8 cellular contexts compared by ENCODE assay signal in the genomic region with DNA sequence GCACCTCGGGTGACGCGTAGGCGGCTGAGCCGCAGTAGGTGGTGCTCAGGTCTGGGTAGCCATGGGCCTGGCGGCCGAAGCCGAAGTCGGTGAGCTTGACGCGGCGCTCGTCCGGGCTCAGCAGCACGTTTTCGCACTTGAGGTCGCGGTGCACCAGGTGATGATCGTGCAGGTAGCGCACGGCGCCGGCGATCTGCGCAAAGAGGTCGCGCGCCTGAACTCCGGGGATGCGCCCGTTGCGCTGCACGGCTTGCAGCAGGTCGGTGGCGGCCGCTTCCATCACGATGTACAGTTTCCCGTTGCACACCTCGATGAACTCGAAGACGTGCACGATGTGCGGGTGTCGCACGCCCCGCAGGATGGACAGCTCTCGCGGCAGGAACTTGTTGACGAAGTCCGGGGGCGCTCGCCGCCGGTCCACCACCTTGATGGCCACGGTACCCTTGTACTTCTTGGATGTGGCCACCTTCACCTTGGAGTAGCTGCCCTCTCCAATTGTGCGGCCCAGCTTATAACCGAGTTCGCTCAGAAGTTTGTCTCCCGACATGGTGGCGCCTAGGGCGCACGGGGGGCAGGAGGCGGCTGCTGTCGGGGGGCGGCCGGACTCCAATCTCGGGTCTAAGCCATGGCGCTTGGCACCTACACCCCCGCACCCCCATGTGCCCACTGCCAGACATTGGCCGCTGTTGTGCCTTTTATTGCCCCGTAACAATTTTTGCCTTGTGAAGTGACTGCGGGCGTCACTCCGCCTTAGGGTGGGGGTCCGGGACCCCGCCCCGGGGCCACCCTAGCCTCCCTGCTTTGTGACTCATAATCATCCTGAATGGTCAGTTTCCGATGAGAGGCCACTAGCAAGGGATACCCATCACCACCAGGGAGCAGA. TPM values are rescaled to one million over a fixed set of nuclear protein-coding genes. Genes with fewer than 3 reads are reported as not detected.
A peak's percentile ranks its signal among the peaks of the same experiment; 100 is the strongest.
DNase-seq lines count a peak whose midpoint lies in the region; ATAC-seq, FAIRE-seq and TF ChIP-seq lines count a peak whose summit lies in the region.

A gene (minus strand): TSS at position 668 of the 883 bp plus-strand sequence. CDS start 121 bp downstream, at position 547.

- H3K4me3 Mint-ChIP-seq in activated T-cell treated with anti-CD3 and anti-CD28 coated beads, Interleukin-2, amount 50 U/mL, for 24 hours = peak within 1 kb of the TSS; percentile 95
- peak within 1 kb of the TSS; percentile 96 for H3K4me3 Mint-ChIP-seq in type B pancreatic cell

- H3K36me3 Mint-ChIP-seq in activated T-cell treated with anti-CD3 and anti-CD28 coated beads, Interleukin-2, amount 50 U/mL, for 24 hours (ENCODE audit: low read depth) = peaks cover 49% of the 10 kb centered on the region
- H3K36me3 Mint-ChIP-seq in type B pancreatic cell = peaks cover 7% of the 10 kb centered on the region

- no peaks in the 10 kb centered on the region; the same call in none of the 2 replicates for H3K9me3 ChIP-seq in K562 (replicated peaks; ENCODE audit: control insufficient read depth, insufficient read depth, low read depth, low read length)
- H3K9me3 ChIP-seq in liver (ENCODE audit: control insufficient read depth in 4 of 4, low read length in 3 of 4) = no peaks in the 10 kb centered on the region

- DNase-seq in activated T-cell treated with anti-CD3 and anti-CD28 coated beads, Interleukin-2, amount 50 U/mL, for 24 hours = no peak
- no peak for DNase-seq in activated T-cell treated with anti-CD3 and anti-CD28 coated beads, Interleukin-2, amount 50 U/mL, for 1 hour
- DNase-seq in K562 (ENCODE audit: extremely low read depth in 1 of 4, low spot score in 3 of 4) (no peak), type B pancreatic cell (ENCODE audit: extremely low spot score, unreplicated experiment) (no peak)

- peak within 1 kb of the TSS; percentile 95 for H2AFZ ChIP-seq in K562 (ENCODE audit: low read depth, low read length)

- TF ChIP-seq CTCF in K562 (IDR thresholded peaks at IDR 0.05 in 2 of 3, conservative IDR thresholded peaks at IDR 0.05 in 1 of 3; ENCODE audit: insufficient read depth in 2 of 3, low read depth in 1 of 3, low read length in 3 of 3) = peak in 1 of 3 experiments; percentile 12; a peak in 1 of 6 replicates
- no peak for TF ChIP-seq CTCF in liver (IDR thresholded peaks at IDR 0.05; ENCODE audit: low read depth, low read length, missing input control)
- no peak for TF ChIP-seq CTCF in type B pancreatic cell (conservative IDR thresholded peaks at IDR 0.05)

- H3K4me1 Mint-ChIP-seq in activated T-cell treated with anti-CD3 and anti-CD28 coated beads, Interleukin-2, amount 50 U/mL, for 24 hours (ENCODE audit: low read depth) = peaks cover 32% of the 10 kb centered on the region
- peaks cover 7% of the 10 kb centered on the region for H3K4me1 Mint-ChIP-seq in type B pancreatic cell (ENCODE audit: unreplicated experiment)

- no peaks in the 10 kb centered on the region for H3K9me1 ChIP-seq in K562 (ENCODE audit: control insufficient read depth, insufficient read depth, low read length)

- H3K27ac ChIP-seq in K562 (ENCODE audit: extremely low read depth, low read depth, low read length) = peak within 1 kb of the TSS; percentile 86
- peak within 1 kb of the TSS; percentile 81 to 84 for H3K27ac ChIP-seq in liver (ENCODE audit: low read depth in 1 of 2, low read length in 2 of 2)

- H3K27me3 ChIP-seq in K562 (ENCODE audit: control insufficient read depth in 2 of 2, insufficient read depth in 2 of 2, low read length in 2 of 2) = no peaks in the 10 kb centered on the region
- H3K27me3 ChIP-seq in liver (ENCODE audit: control insufficient read depth in 4 of 4, insufficient read depth in 4 of 4, low read length in 3 of 4) = no peaks in the 10 kb centered on the region

- H3K36me3 ChIP-seq in K562 (ENCODE audit: control insufficient read depth, insufficient read depth, low read length) (peaks cover 17% of the 10 kb centered on the region), liver (ENCODE audit: control insufficient read depth in 4 of 4, insufficient read depth in 3 of 4, low read depth in 1 of 4, low read length in 3 of 4) (no peaks in the 10 kb centered on the region)

- H3K27ac Mint-ChIP-seq in activated T-cell treated with anti-CD3 and anti-CD28 coated beads, Interleukin-2, amount 50 U/mL, for 24 hours = peak within 1 kb of the TSS; percentile 97
- H3K27ac Mint-ChIP-seq in type B pancreatic cell = peak within 1 kb of the TSS; percentile 92

- peaks cover 4 to 31% of the 10 kb centered on the region in 2 experiments; a peak in 4 of 5 replicates for H3K4me1 ChIP-seq in K562 (replicated peaks in 1 of 2; ENCODE audit: control insufficient read depth in 2 of 2, insufficient read depth in 2 of 2, low read length in 2 of 2)
- H3K4me1 ChIP-seq in liver (ENCODE audit: control insufficient read depth in 4 of 4, insufficient read depth in 4 of 4, low read length in 3 of 4) = peaks cover 6 to 17% (median 11%) of the 10 kb centered on the region in 4 donors

- ATAC-seq in K562 = peak; percentile 37
- ATAC-seq in GM21526 (IDR thresholded peaks at IDR 0.05; ENCODE audit: low FRiP score, unreplicated experiment) = no peak
- ATAC-seq in GM18861 (IDR thresholded peaks at IDR 0.05; ENCODE audit: unreplicated experiment) = no peak
- no peak for ATAC-seq in HG03280 (IDR thresholded peaks at IDR 0.05; ENCODE audit: unreplicated experiment)

- CTCF ChIA-PET in K562 (lab: Yijun Ruan, JAX; ENCODE audit: low intra/inter-chr PET ratio) = no interaction called here

- intact Hi-C loops in K562 (cut with micrococcal nuclease) = no loop called here

- no peak for TF ChIP-seq EP300 in K562 (IDR thresholded peaks at IDR 0.05; ENCODE audit: low read length)

- peak within 1 kb of the TSS; percentile 90 for H3K4me3 ChIP-seq in K562
- H3K4me3 ChIP-seq in liver (ENCODE audit: low read depth in 1 of 3, low read length in 3 of 3) = peak within 1 kb of the TSS; percentile 56 to 98 (median 92)

- no peaks in the 10 kb centered on the region for H3K27me3 Mint-ChIP-seq in activated T-cell treated with anti-CD3 and anti-CD28 coated beads, Interleukin-2, amount 50 U/mL, for 24 hours
- no peaks in the 10 kb centered on the region for H3K27me3 Mint-ChIP-seq in type B pancreatic cell

- 92% methylated on average over 16 of the region's 78 CpGs for WGBS in K562 (ENCODE audit: insufficient coverage, low coverage, missing lambda C conversion rate)
- WGBS in liver = 79% methylated on average over 78 of the region's 78 CpGs

- no TSS peak for BruUV-seq in K562 (replicated peaks; lab: Mats Ljungman, UMichigan)

- H4K20me1 ChIP-seq in K562 (replicated peaks; ENCODE audit: control insufficient read depth, insufficient read depth, low read length) = peaks cover 3% of the 10 kb centered on the region; the same call in 1 of the 2 replicates

- H3K79me2 ChIP-seq in K562 (ENCODE audit: control insufficient read depth, insufficient read depth, low read length) = peaks cover 44% of the 10 kb centered on the region

- peak within 1 kb of the TSS; percentile 97 for H3K4me2 ChIP-seq in K562 (ENCODE audit: insufficient read depth, low read length)

- no peak for FAIRE-seq in K562 (lab: Jason Lieb, UNC)

- POLR2A ChIA-PET in K562 (lab: Yijun Ruan, JAX) = interaction anchor here (0.7 to 1.5 kb wide), 4 partner anchors 10 to 365 kb away, joined by 3 to 8 read pairs (median 6); no protein-coding TSS in a partner anchor

- TF ChIP-seq RAD21 in K562 (CRISPR knock-in tag; conservative IDR thresholded peaks at IDR 0.05 in 1 of 2, IDR thresholded peaks at IDR 0.05 in 1 of 2) = no peak
- no peak for TF ChIP-seq RAD21 in liver (IDR thresholded peaks at IDR 0.05)

- H3K9ac ChIP-seq in K562 (ENCODE audit: insufficient read depth in 1 of 2, low read depth in 2 of 2, low read length in 2 of 2) (peak within 1 kb of the TSS; percentile 84 to 88), liver (ENCODE audit: low read depth in 1 of 2, low read length in 2 of 2) (peak within 1 kb of the TSS; percentile 78 to 91)

- in situ Hi-C loops in K562 (cut with MboI) = no loop called here

- no peak for TF ChIP-seq POLR2A in K562 (conservative IDR thresholded peaks at IDR 0.05)

- H3K9me3 Mint-ChIP-seq in activated T-cell treated with anti-CD3 and anti-CD28 coated beads, Interleukin-2, amount 50 U/mL, for 24 hours = no peaks in the 10 kb centered on the region
- no peaks in the 10 kb centered on the region for H3K9me3 Mint-ChIP-seq in type B pancreatic cell

TF ChIP-seq in K562, 482 proteins besides CTCF, POLR2A, EP300 and RAD21 (continues in another document):
- TF ChIP-seq ZBTB7A (IDR thresholded peaks at IDR 0.05; ENCODE audit: borderline replicate concordance, control insufficient read depth, low read depth, low read length) = peak; percentile 97
- TF ChIP-seq RCOR1 (IDR thresholded peaks at IDR 0.05; ENCODE audit: borderline replicate concordance in 1 of 2, low read depth in 2 of 2, low read length in 2 of 2) = no peak
- 0 out of 2 replicates have a peak, but pooled peaks have one; percentile 1 for TF ChIP-seq POLR2G (IDR thresholded peaks at IDR 0.05; ENCODE audit: low read depth, low read length)

TF ChIP-seq in liver, 16 proteins besides CTCF, POLR2A, EP300 and RAD21 (continues in another document):
- no peak for TF ChIP-seq JUND (IDR thresholded peaks at IDR 0.05)
- TF ChIP-seq TAF1 (conservative IDR thresholded peaks at IDR 0.05) = no peak
- TF ChIP-seq SP1 (IDR thresholded peaks at IDR 0.05) = no peak
- no peak for TF ChIP-seq HNF4G (IDR thresholded peaks at IDR 0.05)
- TF ChIP-seq HNF4A (conservative IDR thresholded peaks at IDR 0.05) = no peak
- no peak for TF ChIP-seq YY1 (IDR thresholded peaks at IDR 0.05)

RNA-seq across cellular contexts. Expression of the gene that starts here (rescaled TPM):
- 1.3 and 7.5 TPM in 2 replicates for total RNA-seq in K562 (2011; cell fraction: chromatin; rRNA removed; ENCODE audit: low replicate concordance)
- 14.5 and 15.7 TPM in 2 replicates for total RNA-seq in K562 (2011; cell fraction: nucleolus; rRNA removed)
- 4.5 TPM in 2 replicates for total RNA-seq in K562 (2011; cell fraction: nucleoplasm; rRNA removed)
- total RNA-seq in K562 (2014; rRNA removed) = 2.0 and 2.1 TPM in 2 replicates
- total RNA-seq in K562 (2014; rRNA removed; fragmentation: Illumina TruSeq; extraction: Trizol) = 0.22 TPM in 1 of 2 replicates, not detected in the other
- 0.76 and 0.90 TPM in 2 replicates for total RNA-seq in K562 (2015; rRNA removed; fragmentation: Illumina TruSeq; extraction: Trizol)
- total RNA-seq in K562 (2021) = 2.4 and 2.6 TPM in 2 replicates
- polyA plus RNA-seq in K562 (2011; rRNA removed) = 0.93 and 1.8 TPM in 2 replicates
- polyA plus RNA-seq in K562 (2011; cell fraction: cytosol; rRNA removed) = 2.5 and 7.7 TPM in 2 replicates
- 3.6 and 7.5 TPM in 2 replicates for polyA plus RNA-seq in K562 (2011; cell fraction: nucleus; rRNA removed)
- 1.3 and 2.7 TPM in 2 replicates for polyA plus RNA-seq in K562 (2012)
- polyA plus RNA-seq in K562 (2014; fragmentation: Illumina TruSeq; extraction: Trizol) = 0.21 and 0.39 TPM in 2 replicates
- polyA plus RNA-seq in K562 (2014; fragmentation: Nextera tagmentation; extraction: Ambion mirVana) = not detected
- 2.4 and 3.9 TPM in 2 replicates for polyA plus RNA-seq in K562 (2014; rRNA removed)
- 0.54 and 0.67 TPM in 2 replicates for polyA minus RNA-seq in K562 (2011; rRNA and poly(A)+ RNA removed)
- polyA minus RNA-seq in K562 (2011; cell fraction: cytosol; rRNA and poly(A)+ RNA removed) = 1.4 TPM in 1 of 2 replicates, not detected in the other
- 7.4 and 9.3 TPM in 2 replicates for polyA minus RNA-seq in K562 (2011; cell fraction: nucleus; rRNA and poly(A)+ RNA removed)
- total RNA-seq in liver = 1 to 10 TPM; 1.2 to 2.3 TPM
- under 1 TPM; 0.21 to 0.95 TPM for polyA plus RNA-seq in liver
- total RNA-seq in type B pancreatic cell (ENCODE audit: low replicate concordance) = 1.5 and 2.3 TPM in 2 replicates
